ENCODE assay signal across 2 cellular contexts in genomic region chr7:2873146-2873545, GRCh38.
TF ChIP-seq lines count a peak whose summit lies in the region.

No MANE protein-coding gene starts in this region.

TF ChIP-seq in HepG2, 621 proteins besides CTCF, POLR2A, EP300 and RAD21:
- TF ChIP-seq ZNF234 (CRISPR knock-in tag; conservative IDR thresholded peaks at IDR 0.05) (no peak), ZNF460 (CRISPR knock-in tag; IDR thresholded peaks at IDR 0.05; ENCODE audit: borderline replicate concordance) (no peak), FOXK1 (CRISPR knock-in tag; IDR thresholded peaks at IDR 0.05; ENCODE audit: borderline replicate concordance, low read depth) (no peak), SALL1 (CRISPR knock-in tag; IDR thresholded peaks at IDR 0.05) (no peak), ZNF33B (CRISPR knock-in tag; IDR thresholded peaks at IDR 0.05) (no peak), JUNB (CRISPR knock-in tag; IDR thresholded peaks at IDR 0.05; ENCODE audit: borderline replicate concordance) (no peak), ATRX (CRISPR knock-in tag; IDR thresholded peaks at IDR 0.05; ENCODE audit: borderline replicate concordance) (no peak), ATF3 (CRISPR knock-in tag; IDR thresholded peaks at IDR 0.05) (no peak), ZFP37 (CRISPR knock-in tag; IDR thresholded peaks at IDR 0.05; ENCODE audit: borderline replicate concordance) (no peak), HMG20A (CRISPR knock-in tag; IDR thresholded peaks at IDR 0.05; ENCODE audit: borderline replicate concordance) (no peak)
- TF ChIP-seq, protein P1, sequence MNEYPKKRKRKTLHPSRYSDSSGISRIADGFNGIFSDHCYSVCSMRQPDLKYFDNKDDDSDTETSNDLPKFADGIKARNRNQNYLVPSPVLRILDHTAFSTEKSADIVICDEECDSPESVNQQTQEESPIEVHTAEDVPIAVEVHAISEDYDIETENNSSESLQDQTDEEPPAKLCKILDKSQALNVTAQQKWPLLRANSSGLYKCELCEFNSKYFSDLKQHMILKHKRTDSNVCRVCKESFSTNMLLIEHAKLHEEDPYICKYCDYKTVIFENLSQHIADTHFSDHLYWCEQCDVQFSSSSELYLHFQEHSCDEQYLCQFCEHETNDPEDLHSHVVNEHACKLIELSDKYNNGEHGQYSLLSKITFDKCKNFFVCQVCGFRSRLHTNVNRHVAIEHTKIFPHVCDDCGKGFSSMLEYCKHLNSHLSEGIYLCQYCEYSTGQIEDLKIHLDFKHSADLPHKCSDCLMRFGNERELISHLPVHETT (CRISPR knock-in tag; conservative IDR thresholded peaks at IDR 0.05) = no peak

TF ChIP-seq in H1, 55 proteins besides CTCF, POLR2A, EP300 and RAD21:
- TF ChIP-seq ATF2 (IDR thresholded peaks at IDR 0.05; ENCODE audit: low read length) (no peak), ATF3 (IDR thresholded peaks at IDR 0.05; ENCODE audit: insufficient read depth, low read depth, low read length) (no peak), GABPA (IDR thresholded peaks at IDR 0.05; ENCODE audit: borderline replicate concordance, insufficient read depth, low read length) (no peak), TAF7 (optimal IDR thresholded peaks at IDR 0.05; ENCODE audit: borderline replicate concordance, low read depth, low read length) (no peak), KDM5A (IDR thresholded peaks at IDR 0.05; ENCODE audit: low read length) (no peak), BACH1 (IDR thresholded peaks at IDR 0.05; ENCODE audit: low read length) (no peak), JUND (IDR thresholded peaks at IDR 0.05; ENCODE audit: low read length) (no peak), CTBP2 (IDR thresholded peaks at IDR 0.05; ENCODE audit: borderline replicate concordance, insufficient read depth, insufficient read length, low read length) (no peak), SIN3A (conservative IDR thresholded peaks at IDR 0.05 in 1 of 2, IDR thresholded peaks at IDR 0.05 in 1 of 2; ENCODE audit: low read depth in 1 of 2, low read length in 2 of 2) (no peak), POLR2AphosphoS5 (IDR thresholded peaks at IDR 0.05; ENCODE audit: low read depth, low read length) (no peak)
TF ChIP-seq in H1: peak in this region for 0.
